In the genomic region with DNA sequence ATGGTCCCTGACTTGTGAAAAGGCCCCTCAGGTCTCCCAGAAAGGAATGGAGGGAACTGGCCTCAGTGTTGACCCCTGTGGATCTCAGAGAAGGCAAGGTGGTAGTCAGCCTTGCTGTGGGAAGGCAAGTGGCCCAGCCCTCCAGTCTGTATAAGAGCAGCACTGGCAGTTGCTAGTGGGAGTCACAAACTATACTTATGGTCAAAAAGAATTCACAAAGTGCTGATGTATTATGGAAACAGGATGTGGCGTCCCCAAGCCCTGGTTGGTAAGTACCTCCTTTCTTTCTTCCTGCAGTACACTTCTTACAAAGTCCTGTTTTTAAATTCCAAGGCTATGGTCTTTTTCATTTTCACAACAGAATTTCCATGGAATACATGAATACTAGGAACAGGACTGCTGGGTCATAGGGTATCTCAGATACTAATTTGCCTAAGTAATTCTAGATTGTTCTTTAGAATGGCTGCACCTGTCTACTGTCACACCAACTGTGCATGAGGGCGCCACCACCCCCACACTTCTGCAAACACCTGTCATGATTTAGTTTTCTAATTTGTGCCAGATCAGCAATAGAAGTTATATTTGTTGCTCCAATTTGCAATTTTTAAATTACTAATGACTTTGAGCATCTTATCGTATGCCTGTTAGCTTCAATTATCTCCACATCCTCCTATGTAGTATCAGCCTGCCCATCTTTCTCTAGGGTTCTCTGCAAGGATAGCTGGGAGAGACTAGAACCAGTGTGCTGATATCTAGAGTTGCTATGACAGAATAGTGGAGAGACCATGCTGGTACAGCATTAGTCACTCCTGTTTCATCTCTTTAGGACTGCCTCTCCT, we compare ENCODE assay signal across 11 cellular contexts. TPM values are rescaled to one million over a fixed set of nuclear protein-coding genes. Genes with fewer than 3 reads are reported as not detected.
DNase-seq lines count a peak whose midpoint lies in the region; ATAC-seq, FAIRE-seq and TF ChIP-seq lines count a peak whose summit lies in the region.
"Had no signal": no experiment of that assay in that cellular context is flagged by ENCODE, and none has a peak within 500 bp of the region (broad histone marks: within the 10 kb centered on the region; RNA-seq: fewer than 3 reads in every experiment).

No MANE protein-coding gene starts in this region.

- in situ Hi-C loops in GM12878 (cut with MboI), result loop anchor here (5.0 kb wide), 1 partner anchor 528 kb away; no protein-coding TSS in a partner anchor

- POLR2A ChIA-PET in GM12878 (lab: Charles Lee), result no interaction called here

- peaks cover 25% of the 10 kb centered on the region for H3K4me1 ChIP-seq in GM12878 (ENCODE audit: control insufficient read depth, insufficient read depth, low read length)
- H3K4me1 ChIP-seq in testis, result no peaks in the 10 kb centered on the region
- H3K4me1 ChIP-seq in heart left ventricle, result no peaks in the 10 kb centered on the region

- TF ChIP-seq RAD21 in GM12878 (IDR thresholded peaks at IDR 0.05; ENCODE audit: insufficient read depth, low read depth, low read length), result no peak

- H3K9me3 ChIP-seq in GM12878 (replicated peaks; ENCODE audit: control insufficient read depth, insufficient read depth, low read length), result no peaks in the 10 kb centered on the region; the same call in 2 of the 3 replicates
- H3K9me3 ChIP-seq in testis, result no peaks in the 10 kb centered on the region
- no peaks in the 10 kb centered on the region for H3K9me3 ChIP-seq in heart left ventricle
- H3K9me3 ChIP-seq: neutrophil had no signal

- no peaks in the 10 kb centered on the region for H3K79me2 ChIP-seq in GM12878 (ENCODE audit: control insufficient read depth, insufficient read depth, low read length)

- SMC1A ChIA-PET in GM12878 (lab: Charles Lee; ENCODE audit: uncharacterized antibody, unreplicated experiment), result interaction anchor here (0.6 to 1.1 kb wide), 2 partner anchors 8 to 293 kb away, joined by 3 to 4 read pairs; no protein-coding TSS in a partner anchor

- H4K20me1 ChIP-seq in GM12878 (ENCODE audit: control insufficient read depth, insufficient read depth), result no peaks in the 10 kb centered on the region

- peak overlapping the region; percentile 17 for H3K4me2 ChIP-seq in GM12878 (ENCODE audit: control insufficient read depth, insufficient read depth)

- H3K4me3 ChIP-seq in GM12878 (no peak overlapping the region), testis (no peak overlapping the region), heart left ventricle (no peak overlapping the region)

- H3K27ac ChIP-seq in GM12878 (ENCODE audit: control insufficient read depth, insufficient read depth), result no peak overlapping the region
- H3K27ac ChIP-seq in testis, result no peak overlapping the region
- no peak overlapping the region for H3K27ac ChIP-seq in heart left ventricle
- H3K27ac ChIP-seq: neutrophil had no signal

- CTCF ChIA-PET in GM12878 (lab: Yijun Ruan, JAX), result interaction anchor here (0.6 to 7.8 kb wide), 5 partner anchors 9 to 557 kb away, joined by 3 to 102 read pairs (median 3); no protein-coding TSS in a partner anchor

- no peak overlapping the region; the same call in 1 of the 2 replicates for H2AFZ ChIP-seq in GM12878 (ENCODE audit: control insufficient read depth, low read depth, low read length)

- TF ChIP-seq CTCF in GM12878 (IDR thresholded peaks at IDR 0.05 in 2 of 3, conservative IDR thresholded peaks at IDR 0.05 in 1 of 3; ENCODE audit: control insufficient read depth in 2 of 3, extremely low read depth in 1 of 3, insufficient read depth in 1 of 3, low read depth in 3 of 3, low read length in 3 of 3) (no peak), testis (IDR thresholded peaks at IDR 0.05) (no peak), heart left ventricle (IDR thresholded peaks at IDR 0.05) (no peak)

- DNase-seq in GM12878 (ENCODE audit: low read depth, low spot score), result peak; percentile 36
- no peak for DNase-seq in testis
- DNase-seq in HuH-7.5 (ENCODE audit: low spot score), result no peak
- no peak for DNase-seq in heart left ventricle
- DNase-seq in NCI-H1694 (lab: John Stamatoyannopoulos, UW), result no peak
- DNase-seq: hippocampal formation, NCI-H524 treated with DMSO at 0.1 percent for 48 hours had no signal

- TF ChIP-seq EP300 in GM12878 (IDR thresholded peaks at IDR 0.05; ENCODE audit: borderline replicate concordance in 1 of 2, control insufficient read depth in 1 of 2, low read depth in 2 of 2, low read length in 2 of 2), result peak in 1 of 2 experiments; percentile 34; a peak in 3 of 4 replicates

- RAD21 ChIA-PET in GM12878 (lab: Charles Lee; ENCODE audit: unreplicated experiment), result no interaction called here

- ATAC-seq in GM18508 (IDR thresholded peaks at IDR 0.05; ENCODE audit: insufficient read depth, unreplicated experiment) (peak; percentile 51), GM19455 (IDR thresholded peaks at IDR 0.05; ENCODE audit: unreplicated experiment) (peak; percentile 57), HG03175 (IDR thresholded peaks at IDR 0.05; ENCODE audit: unreplicated experiment) (peak; percentile 75), GM12878 (peak; percentile 82), heart left ventricle (no peak)

- intact Hi-C loops in GM12878 (cut with micrococcal nuclease; ENCODE audit: unreplicated experiment) (loop anchor here (5.0 to 10.0 kb wide), 3 partner anchors 73 to 690 kb away; no protein-coding TSS in a partner anchor), testis (cut with DNase I; ENCODE audit: low total_unique reads) (no loop called here), heart left ventricle (cut with DNase I) (loop anchor here in 2 of 10 donors (5.0 to 10.0 kb wide), 2 partner anchors 230 to 528 kb away; no protein-coding TSS in a partner anchor)

- H3K36me3 ChIP-seq in GM12878 (ENCODE audit: control insufficient read depth in 2 of 2, insufficient read depth in 2 of 2, low read length in 1 of 2) (no peaks in the 10 kb centered on the region), testis (ENCODE audit: low read depth, missing control alignments) (no peaks in the 10 kb centered on the region), heart left ventricle (no peaks in the 10 kb centered on the region)
- H3K36me3 ChIP-seq: neutrophil had no signal

- no peak overlapping the region for H3K9ac ChIP-seq in GM12878 (ENCODE audit: control insufficient read depth, insufficient read depth, low read length)

- WGBS in GM12878 (ENCODE audit: insufficient coverage, insufficient replicate concordance, low lambda C conversion rate, missing lambda C conversion rate), result 0% methylated on average over 3 of the region's 3 CpGs
- WGBS in testis, 2 donors, result 81 to 85% methylated on average over 3 of the region's 3 CpGs
- WGBS in heart left ventricle, 4 donors, result 88 to 92% (median 90%) methylated on average over 3 of the region's 3 CpGs

- no TSS peak for BruUV-seq in GM12878 (replicated peaks; lab: Mats Ljungman, UMichigan)

- peak; percentile 72 for FAIRE-seq in GM12878 (lab: Jason Lieb, UNC)

- TF ChIP-seq POLR2A in GM12878 (IDR thresholded peaks at IDR 0.05; ENCODE audit: low read depth, low read length) (no peak), testis (IDR thresholded peaks at IDR 0.05) (no peak), heart left ventricle (IDR thresholded peaks at IDR 0.05) (no peak)

- H3K27me3 ChIP-seq in GM12878 (replicated peaks in 1 of 2; ENCODE audit: control insufficient read depth in 2 of 2, insufficient read depth in 2 of 2, low read length in 1 of 2), result no peaks in the 10 kb centered on the region
- no peaks in the 10 kb centered on the region for H3K27me3 ChIP-seq in testis
- H3K27me3 ChIP-seq in heart left ventricle, result peaks cover 0 to 83% (median 0%) of the 10 kb centered on the region in 9 donors

TF ChIP-seq in GM12878, 131 proteins besides CTCF, POLR2A, EP300 and RAD21 (continues in another document):
- TF ChIP-seq ASH2L (IDR thresholded peaks at IDR 0.05; ENCODE audit: borderline replicate concordance, low read depth) (no peak), GATAD2B (conservative IDR thresholded peaks at IDR 0.05; ENCODE audit: low read depth) (no peak), FOS (IDR thresholded peaks at IDR 0.05; ENCODE audit: borderline replicate concordance, extremely low read depth, insufficient read length) (no peak), WRNIP1 (IDR thresholded peaks at IDR 0.05; ENCODE audit: borderline replicate concordance, low read depth, low read length) (no peak), CBX3 (IDR thresholded peaks at IDR 0.05; ENCODE audit: borderline replicate concordance, low read depth) (no peak), ZNF24 (IDR thresholded peaks at IDR 0.05) (no peak)
- TF ChIP-seq, protein P1, sequence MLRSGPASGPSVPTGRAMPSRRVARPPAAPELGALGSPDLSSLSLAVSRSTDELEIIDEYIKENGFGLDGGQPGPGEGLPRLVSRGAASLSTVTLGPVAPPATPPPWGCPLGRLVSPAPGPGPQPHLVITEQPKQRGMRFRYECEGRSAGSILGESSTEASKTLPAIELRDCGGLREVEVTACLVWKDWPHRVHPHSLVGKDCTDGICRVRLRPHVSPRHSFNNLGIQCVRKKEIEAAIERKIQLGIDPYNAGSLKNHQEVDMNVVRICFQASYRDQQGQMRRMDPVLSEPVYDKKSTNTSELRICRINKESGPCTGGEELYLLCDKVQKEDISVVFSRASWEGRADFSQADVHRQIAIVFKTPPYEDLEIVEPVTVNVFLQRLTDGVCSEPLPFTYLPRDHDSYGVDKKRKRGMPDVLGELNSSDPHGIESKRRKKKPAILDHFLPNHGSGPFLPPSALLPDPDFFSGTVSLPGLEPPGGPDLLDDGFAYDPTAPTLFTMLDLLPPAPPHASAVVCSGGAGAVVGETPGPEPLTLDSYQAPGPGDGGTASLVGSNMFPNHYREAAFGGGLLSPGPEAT (IDR thresholded peaks at IDR 0.05; ENCODE audit: low read depth), result peak; percentile 62; the same call in 1 of the 2 replicates

RNA-seq across cellular contexts. Expression of a gene that starts 40.7 kb away (rescaled TPM):
- total RNA-seq in GM12878 (2013; cell fraction: nucleolus; rRNA removed), result 40.3 and 48.3 TPM in 2 replicates
- 19.5 and 20.7 TPM in 2 replicates for total RNA-seq in GM12878 (2014; rRNA removed)
- total RNA-seq in GM12878 (2014; rRNA removed; fragmentation: Illumina TruSeq; extraction: Trizol), result 30.8 and 31.2 TPM in 2 replicates
- total RNA-seq in GM12878 (2021), result 30.9 and 31.3 TPM in 2 replicates
- polyA plus RNA-seq in GM12878 (2011; ENCODE audit: low read depth), result 17.2 TPM
- 30.9 and 51.7 TPM in 2 replicates for polyA plus RNA-seq in GM12878 (2011; rRNA removed)
- polyA plus RNA-seq in GM12878 (2011; cell fraction: cytosol; rRNA removed), result 13.8 and 17.2 TPM in 2 replicates
- 13.6 and 13.8 TPM in 2 replicates for polyA plus RNA-seq in GM12878 (2011; cell fraction: nucleus; rRNA removed)
- polyA plus RNA-seq in GM12878 (2012), result 37.5 and 38.1 TPM in 2 replicates
- 24.4 and 32.6 TPM in 2 replicates for polyA plus RNA-seq in GM12878 (2014; fragmentation: Illumina TruSeq; extraction: Trizol)
- polyA plus RNA-seq in GM12878 (2014; fragmentation: Nextera tagmentation; extraction: Ambion mirVana), result 10 to 100 TPM; 17.2 to 21.9 TPM
- polyA plus RNA-seq in GM12878 (2014; rRNA removed), result 13.3 and 15.4 TPM in 2 replicates
- 10 to 100 TPM; 40.9 to 41.3 TPM for polyA plus RNA-seq in GM12878 (2016; fragmentation: Nextera tagmentation; extraction: Ambion mirVana)
- 29.8 and 41.5 TPM in 2 replicates for polyA minus RNA-seq in GM12878 (2011; rRNA and poly(A)+ RNA removed)
- polyA minus RNA-seq in GM12878 (2011; cell fraction: cytosol; rRNA and poly(A)+ RNA removed), result 17.2 and 21.1 TPM in 2 replicates
- 6.3 and 9.6 TPM in 2 replicates for polyA minus RNA-seq in GM12878 (2011; cell fraction: nucleus; rRNA and poly(A)+ RNA removed)
- total RNA-seq in testis, result 10 to 100 TPM; 40.5 to 45.3 TPM
- polyA plus RNA-seq in testis (ENCODE audit: insufficient read depth, low read depth, low replicate concordance), result 33.6 TPM
- 10 to 100 TPM; 26.8 to 59.2 (median 36.3) TPM for total RNA-seq in heart left ventricle
- 10 to 100 TPM; 11.6 to 37.3 TPM for polyA plus RNA-seq in heart left ventricle

Comparison
In these comparisons a context has a peak if more than half of its experiments do, and no peak if none do; other contexts are left out.
1. ATAC-seq: peak in GM18508 (single experiment), GM19455 (single experiment), HG03175 (single experiment) and GM12878 (single experiment); none in heart left ventricle (0 of 4).